ENCODE assay signal across 2 cellular contexts in genomic region chr2:215427585-215427984, GRCh38.
TF ChIP-seq lines count a peak whose summit lies in the region.

No MANE protein-coding gene starts in this region.

TF ChIP-seq in HepG2, 621 proteins besides CTCF, POLR2A, EP300 and RAD21:
- TF ChIP-seq RFXANK (CRISPR knock-in tag; IDR thresholded peaks at IDR 0.05) = no peak
- TF ChIP-seq HNRNPUL1 (IDR thresholded peaks at IDR 0.05; ENCODE audit: low read depth, low read length) = 0 out of 2 replicates have a peak, but pooled peaks have one; percentile 37
- TF ChIP-seq UBTF (CRISPR knock-in tag; IDR thresholded peaks at IDR 0.05) = no peak
- TF ChIP-seq SPEN (CRISPR knock-in tag; IDR thresholded peaks at IDR 0.05; ENCODE audit: low read depth) = no peak
- TF ChIP-seq RBFOX2 (IDR thresholded peaks at IDR 0.05; ENCODE audit: low read depth, low read length) = peak; percentile 83
- TF ChIP-seq NFIC (IDR thresholded peaks at IDR 0.05; ENCODE audit: low read length) = peak; percentile 41; the same call in 1 of the 2 replicates

TF ChIP-seq in WTC11, 78 proteins besides CTCF, POLR2A, EP300 and RAD21:
- TF ChIP-seq JAZF1 (CRISPR knock-in tag; IDR thresholded peaks at IDR 0.05) (no peak), ZNF416 (CRISPR knock-in tag; IDR thresholded peaks at IDR 0.05) (no peak), ATF1 (CRISPR knock-in tag; IDR thresholded peaks at IDR 0.05) (no peak), AR (CRISPR knock-in tag; IDR thresholded peaks at IDR 0.05) (no peak), ZBTB21 (CRISPR knock-in tag; IDR thresholded peaks at IDR 0.05; ENCODE audit: borderline replicate concordance) (no peak), FOXJ3 (CRISPR knock-in tag; IDR thresholded peaks at IDR 0.05; ENCODE audit: borderline replicate concordance) (no peak), ZNF281 (CRISPR knock-in tag; IDR thresholded peaks at IDR 0.05) (no peak), OVOL2 (CRISPR knock-in tag; IDR thresholded peaks at IDR 0.05; ENCODE audit: borderline replicate concordance) (no peak), ZNF232 (CRISPR knock-in tag; IDR thresholded peaks at IDR 0.05) (no peak), KAT7 (CRISPR knock-in tag; IDR thresholded peaks at IDR 0.05; ENCODE audit: borderline replicate concordance) (no peak), ZNF121 (CRISPR knock-in tag; IDR thresholded peaks at IDR 0.05) (no peak), NR2C2 (CRISPR knock-in tag; IDR thresholded peaks at IDR 0.05) (no peak), CREM (CRISPR knock-in tag; IDR thresholded peaks at IDR 0.05) (no peak)
- TF ChIP-seq, protein P1, sequence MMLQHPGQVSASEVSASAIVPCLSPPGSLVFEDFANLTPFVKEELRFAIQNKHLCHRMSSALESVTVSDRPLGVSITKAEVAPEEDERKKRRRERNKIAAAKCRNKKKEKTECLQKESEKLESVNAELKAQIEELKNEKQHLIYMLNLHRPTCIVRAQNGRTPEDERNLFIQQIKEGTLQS (CRISPR knock-in tag; conservative IDR thresholded peaks at IDR 0.05) = no peak
- TF ChIP-seq, protein P2, sequence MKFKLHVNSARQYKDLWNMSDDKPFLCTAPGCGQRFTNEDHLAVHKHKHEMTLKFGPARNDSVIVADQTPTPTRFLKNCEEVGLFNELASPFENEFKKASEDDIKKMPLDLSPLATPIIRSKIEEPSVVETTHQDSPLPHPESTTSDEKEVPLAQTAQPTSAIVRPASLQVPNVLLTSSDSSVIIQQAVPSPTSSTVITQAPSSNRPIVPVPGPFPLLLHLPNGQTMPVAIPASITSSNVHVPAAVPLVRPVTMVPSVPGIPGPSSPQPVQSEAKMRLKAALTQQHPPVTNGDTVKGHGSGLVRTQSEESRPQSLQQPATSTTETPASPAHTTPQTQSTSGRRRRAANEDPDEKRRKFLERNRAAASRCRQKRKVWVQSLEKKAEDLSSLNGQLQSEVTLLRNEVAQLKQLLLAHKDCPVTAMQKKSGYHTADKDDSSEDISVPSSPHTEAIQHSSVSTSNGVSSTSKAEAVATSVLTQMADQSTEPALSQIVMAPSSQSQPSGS (CRISPR knock-in tag; IDR thresholded peaks at IDR 0.05; ENCODE audit: borderline replicate concordance, low read depth) = no peak
- TF ChIP-seq, protein P3, sequence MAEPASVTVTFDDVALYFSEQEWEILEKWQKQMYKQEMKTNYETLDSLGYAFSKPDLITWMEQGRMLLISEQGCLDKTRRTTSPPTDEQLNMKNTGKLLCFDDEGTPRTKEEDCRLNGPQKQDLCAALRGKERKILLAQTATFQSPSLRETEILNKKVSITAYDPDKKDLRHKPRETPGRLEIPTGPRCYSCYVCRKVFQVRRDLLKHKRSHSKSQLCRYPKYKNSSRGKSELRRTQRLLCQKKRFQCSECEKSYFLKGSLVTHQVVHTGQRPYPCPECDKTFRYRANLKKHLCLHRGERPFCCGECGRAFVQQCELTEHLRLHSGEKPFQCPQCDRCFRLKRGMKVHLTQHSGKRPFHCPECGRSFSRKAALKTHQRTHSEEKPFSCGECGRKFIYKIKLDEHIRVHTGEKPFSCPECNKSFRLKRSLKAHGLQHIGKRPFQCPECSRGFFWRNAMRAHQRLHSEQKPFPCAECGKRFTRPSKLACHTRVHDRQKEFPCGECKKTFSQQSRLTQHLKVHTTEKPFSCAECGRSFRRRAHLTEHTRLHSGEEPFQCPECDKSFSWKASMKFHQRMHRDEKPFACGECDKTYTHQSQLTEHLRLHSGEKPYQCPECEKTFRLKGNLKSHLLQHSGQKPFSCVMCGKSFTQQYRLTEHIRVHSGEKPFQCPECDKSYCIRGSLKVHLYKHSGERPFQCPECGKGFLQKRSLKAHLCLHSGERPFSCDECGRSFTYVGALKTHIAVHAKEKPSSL (CRISPR knock-in tag; conservative IDR thresholded peaks at IDR 0.05) = no peak
- TF ChIP-seq, protein P4, sequence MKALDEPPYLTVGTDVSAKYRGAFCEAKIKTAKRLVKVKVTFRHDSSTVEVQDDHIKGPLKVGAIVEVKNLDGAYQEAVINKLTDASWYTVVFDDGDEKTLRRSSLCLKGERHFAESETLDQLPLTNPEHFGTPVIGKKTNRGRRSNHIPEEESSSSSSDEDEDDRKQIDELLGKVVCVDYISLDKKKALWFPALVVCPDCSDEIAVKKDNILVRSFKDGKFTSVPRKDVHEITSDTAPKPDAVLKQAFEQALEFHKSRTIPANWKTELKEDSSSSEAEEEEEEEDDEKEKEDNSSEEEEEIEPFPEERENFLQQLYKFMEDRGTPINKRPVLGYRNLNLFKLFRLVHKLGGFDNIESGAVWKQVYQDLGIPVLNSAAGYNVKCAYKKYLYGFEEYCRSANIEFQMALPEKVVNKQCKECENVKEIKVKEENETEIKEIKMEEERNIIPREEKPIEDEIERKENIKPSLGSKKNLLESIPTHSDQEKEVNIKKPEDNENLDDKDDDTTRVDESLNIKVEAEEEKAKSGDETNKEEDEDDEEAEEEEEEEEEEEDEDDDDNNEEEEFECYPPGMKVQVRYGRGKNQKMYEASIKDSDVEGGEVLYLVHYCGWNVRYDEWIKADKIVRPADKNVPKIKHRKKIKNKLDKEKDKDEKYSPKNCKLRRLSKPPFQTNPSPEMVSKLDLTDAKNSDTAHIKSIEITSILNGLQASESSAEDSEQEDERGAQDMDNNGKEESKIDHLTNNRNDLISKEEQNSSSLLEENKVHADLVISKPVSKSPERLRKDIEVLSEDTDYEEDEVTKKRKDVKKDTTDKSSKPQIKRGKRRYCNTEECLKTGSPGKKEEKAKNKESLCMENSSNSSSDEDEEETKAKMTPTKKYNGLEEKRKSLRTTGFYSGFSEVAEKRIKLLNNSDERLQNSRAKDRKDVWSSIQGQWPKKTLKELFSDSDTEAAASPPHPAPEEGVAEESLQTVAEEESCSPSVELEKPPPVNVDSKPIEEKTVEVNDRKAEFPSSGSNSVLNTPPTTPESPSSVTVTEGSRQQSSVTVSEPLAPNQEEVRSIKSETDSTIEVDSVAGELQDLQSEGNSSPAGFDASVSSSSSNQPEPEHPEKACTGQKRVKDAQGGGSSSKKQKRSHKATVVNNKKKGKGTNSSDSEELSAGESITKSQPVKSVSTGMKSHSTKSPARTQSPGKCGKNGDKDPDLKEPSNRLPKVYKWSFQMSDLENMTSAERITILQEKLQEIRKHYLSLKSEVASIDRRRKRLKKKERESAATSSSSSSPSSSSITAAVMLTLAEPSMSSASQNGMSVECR (CRISPR knock-in tag; IDR thresholded peaks at IDR 0.05; ENCODE audit: borderline replicate concordance) = no peak
- TF ChIP-seq, protein P5, sequence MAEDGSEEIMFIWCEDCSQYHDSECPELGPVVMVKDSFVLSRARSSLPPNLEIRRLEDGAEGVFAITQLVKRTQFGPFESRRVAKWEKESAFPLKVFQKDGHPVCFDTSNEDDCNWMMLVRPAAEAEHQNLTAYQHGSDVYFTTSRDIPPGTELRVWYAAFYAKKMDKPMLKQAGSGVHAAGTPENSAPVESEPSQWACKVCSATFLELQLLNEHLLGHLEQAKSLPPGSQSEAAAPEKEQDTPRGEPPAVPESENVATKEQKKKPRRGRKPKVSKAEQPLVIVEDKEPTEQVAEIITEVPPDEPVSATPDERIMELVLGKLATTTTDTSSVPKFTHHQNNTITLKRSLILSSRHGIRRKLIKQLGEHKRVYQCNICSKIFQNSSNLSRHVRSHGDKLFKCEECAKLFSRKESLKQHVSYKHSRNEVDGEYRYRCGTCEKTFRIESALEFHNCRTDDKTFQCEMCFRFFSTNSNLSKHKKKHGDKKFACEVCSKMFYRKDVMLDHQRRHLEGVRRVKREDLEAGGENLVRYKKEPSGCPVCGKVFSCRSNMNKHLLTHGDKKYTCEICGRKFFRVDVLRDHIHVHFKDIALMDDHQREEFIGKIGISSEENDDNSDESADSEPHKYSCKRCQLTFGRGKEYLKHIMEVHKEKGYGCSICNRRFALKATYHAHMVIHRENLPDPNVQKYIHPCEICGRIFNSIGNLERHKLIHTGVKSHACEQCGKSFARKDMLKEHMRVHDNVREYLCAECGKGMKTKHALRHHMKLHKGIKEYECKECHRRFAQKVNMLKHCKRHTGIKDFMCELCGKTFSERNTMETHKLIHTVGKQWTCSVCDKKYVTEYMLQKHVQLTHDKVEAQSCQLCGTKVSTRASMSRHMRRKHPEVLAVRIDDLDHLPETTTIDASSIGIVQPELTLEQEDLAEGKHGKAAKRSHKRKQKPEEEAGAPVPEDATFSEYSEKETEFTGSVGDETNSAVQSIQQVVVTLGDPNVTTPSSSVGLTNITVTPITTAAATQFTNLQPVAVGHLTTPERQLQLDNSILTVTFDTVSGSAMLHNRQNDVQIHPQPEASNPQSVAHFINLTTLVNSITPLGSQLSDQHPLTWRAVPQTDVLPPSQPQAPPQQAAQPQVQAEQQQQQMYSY (CRISPR knock-in tag; IDR thresholded peaks at IDR 0.05) = no peak
TF ChIP-seq in WTC11: peak in this region for 0.
